ENCODE assay signal across 8 cellular contexts in genomic region chr7:138981332-138982203, GRCh38. TPM values are rescaled to one million over a fixed set of nuclear protein-coding genes. Genes with fewer than 3 reads are reported as not detected.
DNase-seq lines count a peak whose midpoint lies in the region; ATAC-seq, FAIRE-seq and TF ChIP-seq lines count a peak whose summit lies in the region.

Gene KIAA1549 (minus strand): TSS chr7:138981389. CDS start chr7:138981269, 120 bp downstream.

- H3K4me3 ChIP-seq in ectodermal cell (ENCODE audit: insufficient read depth, low read depth, low read length) = peak within 1 kb of the TSS; percentile 60

- TF ChIP-seq POLR2A in GM12892 (IDR thresholded peaks at IDR 0.05; ENCODE audit: low read depth, low read length) = no peak

- TF ChIP-seq CTCF in 22Rv1 (IDR thresholded peaks at IDR 0.05) = peak; percentile 87

- H3K4me1 ChIP-seq in ectodermal cell (ENCODE audit: control insufficient read depth, insufficient read depth, low read length) = peaks cover 21% of the 10 kb centered on the region

- 1% methylated on average over 105 of the region's 105 CpGs for WGBS in ectodermal cell, 2 experiments

- H3K9me3 Mint-ChIP-seq in activated CD4-positive, alpha-beta T cell treated with anti-CD3 and anti-CD28 coated beads, Interleukin-2, amount 10 ng/mL, durations not matched to agents 7 days and 5 days = no peaks in the 10 kb centered on the region

- H3K36me3 Mint-ChIP-seq in activated CD4-positive, alpha-beta T cell treated with anti-CD3 and anti-CD28 coated beads, Interleukin-2, amount 10 ng/mL, durations not matched to agents 7 days and 5 days (ENCODE audit: low read depth) = peaks cover 3% of the 10 kb centered on the region

- DNase-seq in GM12892 (ENCODE audit: insufficient read length) (peak; percentile 72), NCI-H2196 (lab: John Stamatoyannopoulos, UW; ENCODE audit: unreplicated experiment) (peak; percentile 72), lung microvascular endothelial cell (ENCODE audit: low read depth in 2 of 2) (peak; percentile 73 to 86)
- DNase-seq in activated CD4-positive, alpha-beta T cell treated with anti-CD3 and anti-CD28 coated beads, Interleukin-2, amount 10 ng/mL, durations not matched to agents 7 days and 5 days = peak; percentile 38
- DNase-seq in stimulated activated CD8-positive, alpha-beta memory T cell treated with anti-CD3 and anti-CD28 coated beads, Interleukin-15, amount 100 ng/mL, for 24 hours (ENCODE audit: low read depth) = peak; percentile 29

- peak; percentile 87 for ATAC-seq in HG02885 (IDR thresholded peaks at IDR 0.05; ENCODE audit: poor library complexity, unreplicated experiment)

- H3K27me3 Mint-ChIP-seq in activated CD4-positive, alpha-beta T cell treated with anti-CD3 and anti-CD28 coated beads, Interleukin-2, amount 10 ng/mL, durations not matched to agents 7 days and 5 days = peaks cover 56% of the 10 kb centered on the region

- H3K4me1 Mint-ChIP-seq in activated CD4-positive, alpha-beta T cell treated with anti-CD3 and anti-CD28 coated beads, Interleukin-2, amount 10 ng/mL, durations not matched to agents 7 days and 5 days = peaks cover 14% of the 10 kb centered on the region

- no peak for FAIRE-seq in GM12892 (lab: Jason Lieb, UNC)

- peak within 1 kb of the TSS; percentile 76 for H3K27ac Mint-ChIP-seq in activated CD4-positive, alpha-beta T cell treated with anti-CD3 and anti-CD28 coated beads, Interleukin-2, amount 10 ng/mL, durations not matched to agents 7 days and 5 days

- no peaks in the 10 kb centered on the region for H3K36me3 ChIP-seq in ectodermal cell (ENCODE audit: control insufficient read depth, insufficient read depth, low read length)

- H3K27me3 ChIP-seq in ectodermal cell (ENCODE audit: control insufficient read depth, insufficient read depth, low read length, poor library complexity, severe bottlenecking) = peaks cover 11% of the 10 kb centered on the region

- peak within 1 kb of the TSS; percentile 80 for H3K4me3 Mint-ChIP-seq in activated CD4-positive, alpha-beta T cell treated with anti-CD3 and anti-CD28 coated beads, Interleukin-2, amount 10 ng/mL, durations not matched to agents 7 days and 5 days

- peak within 1 kb of the TSS; percentile 44 for H3K27ac ChIP-seq in 22Rv1
- H3K27ac ChIP-seq in ectodermal cell (ENCODE audit: insufficient read depth, low read depth, low read length, poor library complexity, severe bottlenecking) = no peak within 1 kb of the TSS

- no peaks in the 10 kb centered on the region for H3K9me3 ChIP-seq in ectodermal cell (ENCODE audit: control insufficient read depth, low read length)

- POLR2A ChIA-PET in activated CD4-positive, alpha-beta T cell treated with anti-CD3 and anti-CD28 coated beads, Interleukin-2, amount 10 ng/mL, durations not matched to agents 7 days and 5 days (lab: Charles Lee) = no interaction called here

- CTCF ChIA-PET in activated CD4-positive, alpha-beta T cell treated with anti-CD3 and anti-CD28 coated beads, Interleukin-2, amount 10 ng/mL, durations not matched to agents 7 days and 5 days (lab: Charles Lee) = interaction anchor here (0.6 to 1.4 kb wide), 3 partner anchors 35 to 968 kb away, joined by 3 to 4 read pairs (median 3); no protein-coding TSS in a partner anchor

RNA-seq across cellular contexts. Expression of gene KIAA1549, which starts in this region (rescaled TPM):
- polyA plus RNA-seq in GM12892 (2012; ENCODE audit: missing spikeins) = 0.15 TPM
- total RNA-seq in activated CD4-positive, alpha-beta T cell treated with anti-CD3 and anti-CD28 coated beads, Interleukin-2, amount 10 ng/mL, durations not matched to agents 7 days and 5 days = under 1 TPM; 0.12 TPM
- 18.6 TPM for polyA plus RNA-seq in ectodermal cell (2013, experiment 1 of 4)
- 18.8 TPM for polyA plus RNA-seq in ectodermal cell (2013, experiment 2 of 4)
- polyA plus RNA-seq in ectodermal cell (2013, experiment 3 of 4) = 14.9 TPM
- 18.0 TPM for polyA plus RNA-seq in ectodermal cell (2013, experiment 4 of 4)
- 1.5 and 2.4 TPM in 2 replicates for total RNA-seq in lung microvascular endothelial cell

Comparison
In these comparisons a context has a peak if more than half of its experiments do, and no peak if none do; other contexts are left out.
1. Peak in DNase-seq in activated CD4-positive, alpha-beta T cell treated with anti-CD3 and anti-CD28 coated beads, Interleukin-2, amount 10 ng/mL, durations not matched to agents 7 days and 5 days; RNA of the gene not detected or under 1 TPM.
2. DNase-seq: peak in every context shown above with its lines; median percentile 80 in lung microvascular endothelial cell; 72 in GM12892; 72 in NCI-H2196; 38 in activated CD4-positive, alpha-beta T cell treated with anti-CD3 and anti-CD28 coated beads, Interleukin-2, amount 10 ng/mL, durations not matched to agents 7 days and 5 days; 29 in stimulated activated CD8-positive, alpha-beta memory T cell treated with anti-CD3 and anti-CD28 coated beads, Interleukin-15, amount 100 ng/mL, for 24 hours.